18 cellular contexts compared by ENCODE assay signal in the genomic region with DNA sequence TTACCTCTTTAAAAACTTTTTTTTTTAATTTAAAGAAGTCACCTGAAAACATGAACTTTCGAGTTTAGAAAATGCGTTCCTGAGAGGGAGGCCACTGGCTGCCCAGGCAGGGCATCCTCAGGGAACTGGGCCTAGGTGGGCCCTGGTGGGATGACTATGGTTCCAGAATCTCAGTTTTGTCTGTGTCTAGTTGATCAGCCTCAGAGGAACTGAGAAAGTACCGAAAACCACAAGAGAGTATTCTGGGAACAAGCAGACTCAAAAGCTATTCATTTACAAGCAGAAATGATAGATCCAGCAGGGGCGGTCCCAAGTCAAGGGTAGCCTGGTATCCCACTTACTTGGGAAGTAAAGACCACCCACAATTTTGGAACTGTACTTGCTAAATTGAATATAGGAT. TPM values are rescaled to one million over a fixed set of nuclear protein-coding genes. Genes with fewer than 3 reads are reported as not detected.
DNase-seq lines count a peak whose midpoint lies in the region; ATAC-seq, FAIRE-seq and TF ChIP-seq lines count a peak whose summit lies in the region.
"Had no signal": no experiment of that assay in that cellular context is flagged by ENCODE, and none has a peak within 500 bp of the region (broad histone marks: within the 10 kb centered on the region; RNA-seq: fewer than 3 reads in every experiment).

No MANE protein-coding gene starts in this region.

- no peak for TF ChIP-seq POLR2A in GM12892 (IDR thresholded peaks at IDR 0.05; ENCODE audit: low read depth, low read length)

- ATAC-seq in GM18858 (IDR thresholded peaks at IDR 0.05; ENCODE audit: unreplicated experiment) (peak; percentile 56), GM21447 (IDR thresholded peaks at IDR 0.05; ENCODE audit: unreplicated experiment) (peak; percentile 58), HG03095 (IDR thresholded peaks at IDR 0.05; ENCODE audit: unreplicated experiment) (peak; percentile 96), memory B cell (ENCODE audit: low read depth) (peak; percentile 37)
- no peak for ATAC-seq in activated naive CD8-positive, alpha-beta T cell treated with anti-CD3 and anti-CD28 coated beads, Interleukin-2, amount 50 U/mL, for 24 hours
- ATAC-seq: K562, SK-N-SH treated with all-trans-retinoic acid at 6 μM for 48 hours had no signal

- H3K9me3 Mint-ChIP-seq in memory B cell (no peaks in the 10 kb centered on the region), progenitor cell of endocrine pancreas (ENCODE audit: low read depth) (no peaks in the 10 kb centered on the region)
- no peaks in the 10 kb centered on the region for H3K9me3 Mint-ChIP-seq in activated naive CD8-positive, alpha-beta T cell treated with anti-CD3 and anti-CD28 coated beads, Interleukin-2, amount 50 U/mL, for 24 hours
- H3K9me3 Mint-ChIP-seq: dendritic cell treated with granulocyte-macrophage colony-stimulating factor and Interleukin-4, amounts not matched to agents 40 ng/mL and 50 ng/mL, for 4 days; H9 had no signal

- H3K4me3 Mint-ChIP-seq in memory B cell: no peak overlapping the region
- no peak overlapping the region for H3K4me3 Mint-ChIP-seq in activated naive CD8-positive, alpha-beta T cell treated with anti-CD3 and anti-CD28 coated beads, Interleukin-2, amount 50 U/mL, for 24 hours
- H3K4me3 Mint-ChIP-seq in progenitor cell of endocrine pancreas (ENCODE audit: low read depth): no peak overlapping the region
- H3K4me3 Mint-ChIP-seq: dendritic cell treated with granulocyte-macrophage colony-stimulating factor and Interleukin-4, amounts not matched to agents 40 ng/mL and 50 ng/mL, for 4 days; H9 had no signal

- no peaks in the 10 kb centered on the region for H3K36me3 Mint-ChIP-seq in memory B cell
- no peaks in the 10 kb centered on the region for H3K36me3 Mint-ChIP-seq in activated naive CD8-positive, alpha-beta T cell treated with anti-CD3 and anti-CD28 coated beads, Interleukin-2, amount 50 U/mL, for 24 hours (ENCODE audit: low read depth)
- H3K36me3 Mint-ChIP-seq in progenitor cell of endocrine pancreas (ENCODE audit: insufficient read depth): peaks cover 21% of the 10 kb centered on the region

- no peak overlapping the region for H3K27ac Mint-ChIP-seq in memory B cell
- no peak overlapping the region for H3K27ac Mint-ChIP-seq in activated naive CD8-positive, alpha-beta T cell treated with anti-CD3 and anti-CD28 coated beads, Interleukin-2, amount 50 U/mL, for 24 hours
- no peak overlapping the region for H3K27ac Mint-ChIP-seq in progenitor cell of endocrine pancreas
- H3K27ac Mint-ChIP-seq: dendritic cell treated with granulocyte-macrophage colony-stimulating factor and Interleukin-4, amounts not matched to agents 40 ng/mL and 50 ng/mL, for 4 days; H9 had no signal

- FAIRE-seq in GM12892 (lab: Jason Lieb, UNC): no peak
- FAIRE-seq: D721Med, K562 had no signal

- H3K4me1 Mint-ChIP-seq in memory B cell (peaks cover 6% of the 10 kb centered on the region), progenitor cell of endocrine pancreas (ENCODE audit: low read depth) (peaks cover 12% of the 10 kb centered on the region)
- H3K4me1 Mint-ChIP-seq in activated naive CD8-positive, alpha-beta T cell treated with anti-CD3 and anti-CD28 coated beads, Interleukin-2, amount 50 U/mL, for 24 hours: no peaks in the 10 kb centered on the region

- no peak for DNase-seq in memory B cell (ENCODE audit: low spot score in 2 of 2)
- DNase-seq in activated naive CD8-positive, alpha-beta T cell treated with anti-CD3 and anti-CD28 coated beads, Interleukin-2, amount 50 U/mL, for 24 hours: no peak
- DNase-seq in NCI-H510A treated with DMSO at 0.1 percent for 48 hours (lab: John Stamatoyannopoulos, UW): no peak
- no peak for DNase-seq in progenitor cell of endocrine pancreas (ENCODE audit: low spot score, unreplicated experiment)
- no peak for DNase-seq in GM12892 (ENCODE audit: insufficient read length)
- DNase-seq: activated effector memory CD4-positive, alpha-beta T cell treated with Interleukin-2 at 50 U/mL for 16 hours; H9; NCI-H1417; NCI-H226; OCI-M1; WERI-Rb-1 had no signal

- H3K27me3 Mint-ChIP-seq in memory B cell (peaks cover 1% of the 10 kb centered on the region), progenitor cell of endocrine pancreas (no peaks in the 10 kb centered on the region)
- peaks cover 29% of the 10 kb centered on the region for H3K27me3 Mint-ChIP-seq in activated naive CD8-positive, alpha-beta T cell treated with anti-CD3 and anti-CD28 coated beads, Interleukin-2, amount 50 U/mL, for 24 hours

- TF ChIP-seq CTCF in progenitor cell of endocrine pancreas (IDR thresholded peaks at IDR 0.05; ENCODE audit: unreplicated experiment): no peak

RNA-seq across cellular contexts. Expression of gene WWTR1, which starts 10.5 kb away (rescaled TPM):
- 15.0 and 18.1 TPM in 2 replicates for total RNA-seq in progenitor cell of endocrine pancreas
- 1.8 TPM for polyA plus RNA-seq in GM12892 (2012; ENCODE audit: missing spikeins)
